ENCODE assay signal across 10 cellular contexts in the genomic region with DNA sequence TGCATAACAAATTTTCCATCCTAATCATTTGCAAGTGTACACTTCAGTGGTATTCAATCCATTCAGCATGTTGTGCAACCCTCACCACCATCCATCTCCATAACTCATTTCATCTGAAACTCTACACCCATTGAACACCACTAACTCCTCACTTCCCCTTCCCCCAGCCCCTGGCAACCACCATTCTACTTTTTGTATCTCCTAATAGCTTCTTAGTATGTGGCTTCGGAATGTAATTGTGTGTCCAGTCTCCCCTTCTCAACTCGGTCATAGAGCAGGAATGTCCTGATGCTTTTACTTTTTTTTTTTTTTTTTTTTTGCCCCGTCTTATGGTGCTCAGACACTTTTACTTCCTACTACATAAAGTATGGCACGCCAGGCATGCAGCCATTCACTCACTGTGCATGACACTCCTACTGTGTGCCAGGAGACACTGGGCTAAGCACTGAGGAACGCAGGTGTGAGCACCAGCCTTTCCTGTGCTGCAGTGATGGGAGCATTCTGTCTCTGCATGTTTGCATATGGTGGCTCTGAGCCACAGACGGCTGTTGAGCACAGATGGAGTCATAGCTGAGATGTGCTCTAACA. TPM values are rescaled to one million over a fixed set of nuclear protein-coding genes. Genes with fewer than 3 reads are reported as not detected.
A peak's percentile ranks its signal among the peaks of the same experiment; 100 is the strongest.
DNase-seq lines count a peak whose midpoint lies in the region; ATAC-seq and TF ChIP-seq lines count a peak whose summit lies in the region.
"Had no signal": no experiment of that assay in that cellular context is flagged by ENCODE, and none has a peak within 500 bp of the region (broad histone marks: within the 10 kb centered on the region; RNA-seq: fewer than 3 reads in every experiment).

No MANE protein-coding gene starts in this region.

- H3K9me3 Mint-ChIP-seq in WTC11 (no peaks in the 10 kb centered on the region), memory B cell (no peaks in the 10 kb centered on the region), endodermal cell (no peaks in the 10 kb centered on the region)
- no peaks in the 10 kb centered on the region for H3K9me3 Mint-ChIP-seq in naive thymus-derived CD8-positive, alpha-beta T cell

- no peaks in the 10 kb centered on the region for H3K36me3 Mint-ChIP-seq in WTC11
- H3K36me3 Mint-ChIP-seq in memory B cell, result peaks cover 5% of the 10 kb centered on the region
- no peaks in the 10 kb centered on the region for H3K36me3 Mint-ChIP-seq in naive thymus-derived CD8-positive, alpha-beta T cell
- H3K36me3 Mint-ChIP-seq in endodermal cell (ENCODE audit: low read depth), result no peaks in the 10 kb centered on the region

- no peak overlapping the region for H3K9ac ChIP-seq in endodermal cell (ENCODE audit: extremely low read depth, low read length, poor library complexity, severe bottlenecking)

- WGBS in endodermal cell (ENCODE audit: insufficient coverage in 1 of 2, insufficient read length in 1 of 2), 2 experiments, result 78 to 84% methylated on average over 5 to 6 of the region's 6 CpGs

- H3K4me1 Mint-ChIP-seq in WTC11 (peaks cover 10% of the 10 kb centered on the region), memory B cell (peaks cover 31% of the 10 kb centered on the region), endodermal cell (no peaks in the 10 kb centered on the region)
- peaks cover 0 to 27% (median under 1%) of the 10 kb centered on the region in 4 donors for H3K4me1 Mint-ChIP-seq in naive thymus-derived CD8-positive, alpha-beta T cell

- H3K9me3 ChIP-seq in endodermal cell (ENCODE audit: control insufficient read depth, low read length), result no peaks in the 10 kb centered on the region

- H3K27me3 ChIP-seq in endodermal cell (ENCODE audit: control insufficient read depth, insufficient read depth, low read length, poor library complexity, severe bottlenecking), result no peaks in the 10 kb centered on the region

- no peak overlapping the region for H3K4me3 ChIP-seq in endodermal cell (ENCODE audit: low read length)
- H3K4me3 ChIP-seq: SK-N-MC had no signal

- H3K4me1 ChIP-seq in endodermal cell (ENCODE audit: control insufficient read depth, insufficient read depth, low read length), result no peaks in the 10 kb centered on the region

- CTCF ChIA-PET in WTC11 (lab: Charles Lee), result interaction anchor here (0.7 kb wide), 2 partner anchors 12 to 50 kb away, joined by 4 read pairs; no protein-coding TSS in a partner anchor

- no peaks in the 10 kb centered on the region for H3K36me3 ChIP-seq in endodermal cell (ENCODE audit: control insufficient read depth, insufficient read depth, low read length)

- DNase-seq in EH (ENCODE audit: low read depth) (peak; percentile 99), Kasumi-1 (lab: John Stamatoyannopoulos, UW) (peak; percentile 35 to 40), WTC11 (ENCODE audit: low spot score) (no peak), memory B cell (ENCODE audit: low spot score in 2 of 2) (no peak), NCI-H1105 treated with DMSO at 0.1 percent for 48 hours (lab: John Stamatoyannopoulos, UW) (no peak), activated gamma-delta T cell (lab: John Stamatoyannopoulos, UW) (no peak), endodermal cell (no peak)
- DNase-seq in naive thymus-derived CD8-positive, alpha-beta T cell, result no peak
- DNase-seq: NCI-H1417 treated with DMSO at 0.1 percent for 48 hours had no signal

- no peaks in the 10 kb centered on the region for H3K27me3 Mint-ChIP-seq in WTC11 (ENCODE audit: low read depth)
- H3K27me3 Mint-ChIP-seq in memory B cell, result no peaks in the 10 kb centered on the region
- peaks cover 2 to 19% (median 16%) of the 10 kb centered on the region in 5 donors for H3K27me3 Mint-ChIP-seq in naive thymus-derived CD8-positive, alpha-beta T cell
- H3K27me3 Mint-ChIP-seq in endodermal cell (ENCODE audit: insufficient read depth), result peaks cover 9% of the 10 kb centered on the region

- POLR2A ChIA-PET in WTC11 (lab: Charles Lee), result interaction anchor here (0.7 kb wide), 1 partner anchor 13 kb away, joined by 5 read pairs; no protein-coding TSS in a partner anchor
- POLR2A ChIA-PET in naive thymus-derived CD8-positive, alpha-beta T cell (lab: Charles Lee), result no interaction called here

- no peak overlapping the region for H3K27ac ChIP-seq in endodermal cell (ENCODE audit: low read depth, low read length)
- H3K27ac ChIP-seq: SK-N-MC had no signal

- no peak overlapping the region for H3K27ac Mint-ChIP-seq in WTC11
- H3K27ac Mint-ChIP-seq in memory B cell, result no peak overlapping the region
- no peak overlapping the region for H3K27ac Mint-ChIP-seq in naive thymus-derived CD8-positive, alpha-beta T cell
- no peak overlapping the region for H3K27ac Mint-ChIP-seq in endodermal cell

- H3K4me3 Mint-ChIP-seq in WTC11 (no peak overlapping the region), memory B cell (peak overlapping the region; percentile 25), endodermal cell (no peak overlapping the region)
- no peak overlapping the region for H3K4me3 Mint-ChIP-seq in naive thymus-derived CD8-positive, alpha-beta T cell

- TF ChIP-seq CTCF in WTC11 (IDR thresholded peaks at IDR 0.05) (no peak), endodermal cell (conservative IDR thresholded peaks at IDR 0.05) (no peak)

- ATAC-seq in WTC11, result peak; percentile 30; the same call in 1 of the 2 replicates
- no peak for ATAC-seq in memory B cell (ENCODE audit: low read depth)
- ATAC-seq in naive thymus-derived CD8-positive, alpha-beta T cell, result no peak

TF ChIP-seq in WTC11, 78 proteins besides CTCF, POLR2A, EP300 and RAD21 (continues in another document):
- TF ChIP-seq, protein P1, sequence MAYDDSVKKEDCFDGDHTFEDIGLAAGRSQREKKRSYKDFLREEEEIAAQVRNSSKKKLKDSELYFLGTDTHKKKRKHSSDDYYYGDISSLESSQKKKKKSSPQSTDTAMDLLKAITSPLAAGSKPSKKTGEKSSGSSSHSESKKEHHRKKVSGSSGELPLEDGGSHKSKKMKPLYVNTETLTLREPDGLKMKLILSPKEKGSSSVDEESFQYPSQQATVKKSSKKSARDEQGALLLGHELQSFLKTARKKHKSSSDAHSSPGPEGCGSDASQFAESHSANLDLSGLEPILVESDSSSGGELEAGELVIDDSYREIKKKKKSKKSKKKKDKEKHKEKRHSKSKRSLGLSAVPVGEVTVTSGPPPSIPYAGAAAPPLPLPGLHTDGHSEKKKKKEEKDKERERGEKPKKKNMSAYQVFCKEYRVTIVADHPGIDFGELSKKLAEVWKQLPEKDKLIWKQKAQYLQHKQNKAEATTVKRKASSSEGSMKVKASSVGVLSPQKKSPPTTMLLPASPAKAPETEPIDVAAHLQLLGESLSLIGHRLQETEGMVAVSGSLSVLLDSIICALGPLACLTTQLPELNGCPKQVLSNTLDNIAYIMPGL (CRISPR knock-in tag; IDR thresholded peaks at IDR 0.05), result no peak
- no peak for TF ChIP-seq EMX1 (CRISPR knock-in tag; IDR thresholded peaks at IDR 0.05)
- TF ChIP-seq, protein P2, sequence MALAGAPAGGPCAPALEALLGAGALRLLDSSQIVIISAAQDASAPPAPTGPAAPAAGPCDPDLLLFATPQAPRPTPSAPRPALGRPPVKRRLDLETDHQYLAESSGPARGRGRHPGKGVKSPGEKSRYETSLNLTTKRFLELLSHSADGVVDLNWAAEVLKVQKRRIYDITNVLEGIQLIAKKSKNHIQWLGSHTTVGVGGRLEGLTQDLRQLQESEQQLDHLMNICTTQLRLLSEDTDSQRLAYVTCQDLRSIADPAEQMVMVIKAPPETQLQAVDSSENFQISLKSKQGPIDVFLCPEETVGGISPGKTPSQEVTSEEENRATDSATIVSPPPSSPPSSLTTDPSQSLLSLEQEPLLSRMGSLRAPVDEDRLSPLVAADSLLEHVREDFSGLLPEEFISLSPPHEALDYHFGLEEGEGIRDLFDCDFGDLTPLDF (CRISPR knock-in tag; IDR thresholded peaks at IDR 0.05), result no peak
- TF ChIP-seq, protein P3, sequence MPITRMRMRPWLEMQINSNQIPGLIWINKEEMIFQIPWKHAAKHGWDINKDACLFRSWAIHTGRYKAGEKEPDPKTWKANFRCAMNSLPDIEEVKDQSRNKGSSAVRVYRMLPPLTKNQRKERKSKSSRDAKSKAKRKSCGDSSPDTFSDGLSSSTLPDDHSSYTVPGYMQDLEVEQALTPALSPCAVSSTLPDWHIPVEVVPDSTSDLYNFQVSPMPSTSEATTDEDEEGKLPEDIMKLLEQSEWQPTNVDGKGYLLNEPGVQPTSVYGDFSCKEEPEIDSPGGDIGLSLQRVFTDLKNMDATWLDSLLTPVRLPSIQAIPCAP (CRISPR knock-in tag; IDR thresholded peaks at IDR 0.05), result no peak
- TF ChIP-seq FOXJ3 (CRISPR knock-in tag; IDR thresholded peaks at IDR 0.05; ENCODE audit: borderline replicate concordance), result no peak
- TF ChIP-seq ATF1 (CRISPR knock-in tag; IDR thresholded peaks at IDR 0.05), result no peak

RNA-seq across cellular contexts. Expression of a gene that starts 15.3 kb away (rescaled TPM):
- total RNA-seq in WTC11 (2021) (1.2 to 1.4 TPM (median 1.3 TPM) in 3 replicates), endodermal cell (under 1 TPM; 0.24 to 0.40 TPM)
- under 1 TPM; 0.71 to 0.86 TPM for total RNA-seq in naive thymus-derived CD8-positive, alpha-beta T cell
- polyA plus RNA-seq in naive thymus-derived CD8-positive, alpha-beta T cell, result under 1 TPM in 2 of 3 donors, not detected in 1; 0.24 to 0.35 TPM
- polyA plus RNA-seq in endodermal cell (2013, experiment 1 of 2), result 0.18 TPM
- 0.12 TPM for polyA plus RNA-seq in endodermal cell (2013, experiment 2 of 2)

RNA-seq across cellular contexts. Expression of a gene that starts 42.2 kb away (rescaled TPM):
- total RNA-seq in WTC11 (2021) (44.8 to 54.9 TPM (median 50.6 TPM) in 3 replicates), endodermal cell (10 to 100 TPM; 77.2 to 84.8 TPM)
- total RNA-seq in naive thymus-derived CD8-positive, alpha-beta T cell, result 10 to 100 TPM; 42.6 to 44.3 TPM
- 10 to 100 TPM; 31.5 to 43.4 (median 33.3) TPM for polyA plus RNA-seq in naive thymus-derived CD8-positive, alpha-beta T cell
- 46.0 TPM for polyA plus RNA-seq in endodermal cell (2013, experiment 1 of 2)
- polyA plus RNA-seq in endodermal cell (2013, experiment 2 of 2), result 44.3 TPM

RNA-seq across cellular contexts. Expression of a gene that starts 57.1 kb away (rescaled TPM):
- 7.8 to 10.9 TPM (median 9.1 TPM) in 3 replicates for total RNA-seq in WTC11 (2021)
- total RNA-seq in naive thymus-derived CD8-positive, alpha-beta T cell, result not detected
- polyA plus RNA-seq in naive thymus-derived CD8-positive, alpha-beta T cell, result not detected
- 1 to 10 TPM; 5.2 to 7.8 TPM for total RNA-seq in endodermal cell
- polyA plus RNA-seq in endodermal cell (2013, experiment 1 of 2), result 2.2 TPM
- polyA plus RNA-seq in endodermal cell (2013, experiment 2 of 2), result 2.2 TPM

Comparison
In these comparisons a context has a peak if more than half of its experiments do, and no peak if none do; other contexts are left out.
1. DNase-seq: peak in EH (single experiment) and Kasumi-1 (2 of 2); none in WTC11 (single experiment), memory B cell (0 of 2), NCI-H1105 treated with DMSO at 0.1 percent for 48 hours (single experiment), naive thymus-derived CD8-positive, alpha-beta T cell (0 of 10), activated gamma-delta T cell (single experiment) and endodermal cell (single experiment).